ENCODE assay signal across 26 cellular contexts in genomic region chr2:75202359-75202758, GRCh38. TPM values are rescaled to one million over a fixed set of nuclear protein-coding genes. Genes with fewer than 3 reads are reported as not detected.
DNase-seq lines count a peak whose midpoint lies in the region; TF ChIP-seq lines count a peak whose summit lies in the region.
"Had no signal": no experiment of that assay in that cellular context is flagged by ENCODE, and none has a peak within 500 bp of the region (broad histone marks: within the 10 kb centered on the region; RNA-seq: fewer than 3 reads in every experiment).

No MANE protein-coding gene starts in this region.

- BruUV-seq in A673 (replicated peaks; lab: Mats Ljungman, UMichigan), result no TSS peak

- DNase-seq in DMS53 (lab: John Stamatoyannopoulos, UW) (peak; percentile 45), DMS53 treated with DMSO at 0.1 percent for 48 hours (lab: John Stamatoyannopoulos, UW; ENCODE audit: unreplicated experiment) (no peak), LNCaP clone FGC (ENCODE audit: low read depth) (peak; percentile 68), type B pancreatic cell (ENCODE audit: extremely low spot score, unreplicated experiment) (no peak), A673 (ENCODE audit: low spot score) (no peak)
- DNase-seq: ACHN; BE2C; C1 segment of cervical spinal cord; CD4-positive, alpha-beta memory T cell; CD4-positive, CD25-positive, alpha-beta regulatory T cell; CD8-positive, alpha-beta memory T cell; COR-L47; DMS 273 treated with DMSO at 0.1 percent for 48 hours; DMS153; DMS79; DND-41; EL; GDM1 had no signal

- H3K4me3 Mint-ChIP-seq in type B pancreatic cell, result peak overlapping the region; percentile 14
- H3K4me3 Mint-ChIP-seq: CD4-positive, alpha-beta memory T cell; CD4-positive, CD25-positive, alpha-beta regulatory T cell; CD8-positive, alpha-beta memory T cell had no signal

- no peak for TF ChIP-seq CTCF in LNCaP clone FGC (IDR thresholded peaks at IDR 0.05; ENCODE audit: control insufficient read depth, extremely low read depth, insufficient read depth)
- no peak for TF ChIP-seq CTCF in type B pancreatic cell (conservative IDR thresholded peaks at IDR 0.05)
- no peak for TF ChIP-seq CTCF in A673 (conservative IDR thresholded peaks at IDR 0.05; ENCODE audit: low read depth, low read length)

- CTCF ChIA-PET in A673 (lab: Charles Lee), result no interaction called here

- POLR2A ChIA-PET in A673 (lab: Charles Lee; ENCODE audit: low non-redundant PET), result no interaction called here

- no peaks in the 10 kb centered on the region for H3K36me3 Mint-ChIP-seq in type B pancreatic cell
- H3K36me3 Mint-ChIP-seq: CD14-positive monocyte; CD4-positive, alpha-beta memory T cell; CD4-positive, CD25-positive, alpha-beta regulatory T cell; CD8-positive, alpha-beta memory T cell had no signal

- H3K9me3 ChIP-seq in A673 (ENCODE audit: low read depth, low read length, poor library complexity, severe bottlenecking), result no peaks in the 10 kb centered on the region
- H3K9me3 ChIP-seq: A549, BE2C had no signal

- H3K27me3 ChIP-seq in A673 (replicated peaks; ENCODE audit: insufficient read depth, low read depth, low read length, poor library complexity), result peaks cover 50% of the 10 kb centered on the region

- no peak overlapping the region for H3K27ac ChIP-seq in A673 (ENCODE audit: low read depth, low read length, poor library complexity, severe bottlenecking)
- H3K27ac ChIP-seq: 22Rv1, A549, BLaER1 had no signal

- H3K4me3 ChIP-seq in LNCaP clone FGC (ENCODE audit: low read depth, low read length) (no peak overlapping the region), A673 (ENCODE audit: low read depth, low read length, poor library complexity, severe bottlenecking) (no peak overlapping the region)
- H3K4me3 ChIP-seq: A549, BLaER1, GM12878 had no signal

- H3K27ac Mint-ChIP-seq in type B pancreatic cell, result no peak overlapping the region
- H3K27ac Mint-ChIP-seq: CD14-positive monocyte; CD4-positive, alpha-beta memory T cell; CD4-positive, CD25-positive, alpha-beta regulatory T cell; CD8-positive, alpha-beta memory T cell had no signal

- peaks cover 80% of the 10 kb centered on the region for H3K27me3 Mint-ChIP-seq in type B pancreatic cell

- intact Hi-C loops in A673 (cut with micrococcal nuclease; ENCODE audit: unreplicated experiment), result no loop called here

- H3K36me3 ChIP-seq in A673 (ENCODE audit: insufficient read depth, low read length, poor library complexity, severe bottlenecking), result no peaks in the 10 kb centered on the region
- H3K36me3 ChIP-seq: BE2C, BLaER1 had no signal

- H3K4me1 Mint-ChIP-seq in type B pancreatic cell (ENCODE audit: unreplicated experiment), result peaks cover 6% of the 10 kb centered on the region

- no peaks in the 10 kb centered on the region for H3K9me3 Mint-ChIP-seq in type B pancreatic cell

- peaks cover 15% of the 10 kb centered on the region for H3K4me1 ChIP-seq in A673 (ENCODE audit: insufficient read depth, low read length, poor library complexity, severe bottlenecking)
- H3K4me1 ChIP-seq: BE2C, BLaER1 had no signal

RNA-seq across cellular contexts. Expression of gene TACR1, which starts 3.0 kb away (rescaled TPM):
- total RNA-seq in type B pancreatic cell (ENCODE audit: low replicate concordance), result 0.88 and 1.5 TPM in 2 replicates
- not detected in 2 replicates for total RNA-seq in A673 (2021)
- total RNA-seq: A172; CD4-positive, alpha-beta memory T cell; CD4-positive, CD25-positive, alpha-beta regulatory T cell; CD8-positive, alpha-beta memory T cell; Daoy; G401 had no signal

Comparison
In these comparisons a context has a peak if more than half of its experiments do, and no peak if none do; other contexts are left out.
1. DNase-seq: peak in DMS53 (single experiment) and LNCaP clone FGC (single experiment); none in DMS53 treated with DMSO at 0.1 percent for 48 hours (single experiment), type B pancreatic cell (single experiment) and A673 (single experiment).